14 cellular contexts compared by ENCODE assay signal in the genomic region with DNA sequence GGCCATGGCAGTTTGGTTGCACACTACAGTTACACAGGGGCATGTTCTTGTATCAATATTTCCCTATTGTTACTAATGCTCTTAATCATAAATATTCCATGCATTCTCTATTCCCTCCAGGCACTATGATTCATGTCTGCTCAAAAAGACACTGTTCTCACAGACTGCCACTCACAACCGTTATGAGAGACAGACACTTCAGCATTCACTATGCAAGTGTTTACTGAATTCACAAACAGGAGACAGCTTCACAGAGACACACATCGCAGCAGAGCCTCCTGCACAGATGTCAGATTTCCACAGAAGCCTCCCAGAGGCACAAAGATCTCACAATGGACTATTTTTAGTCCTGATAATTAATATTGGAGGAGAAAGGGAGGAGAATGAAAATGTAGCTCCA.
"Had no signal": no experiment of that assay in that cellular context is flagged by ENCODE, and none has a peak within 500 bp of the region (broad histone marks: within the 10 kb centered on the region; RNA-seq: fewer than 3 reads in every experiment).

No MANE protein-coding gene starts in this region.

- H3K9me3 ChIP-seq: testis, upper lobe of right lung had no signal

- ATAC-seq: left ventricle myocardium superior; natural killer cell; sciatic nerve; stimulated activated naive CD8-positive, alpha-beta T cell treated with anti-CD3 and anti-CD28 coated beads, Interleukin-15, amount 100 ng/mL, for 72 hours; upper lobe of right lung had no signal

- H3K27ac ChIP-seq: cardiac muscle cell, testis, upper lobe of right lung had no signal

- H3K4me3 ChIP-seq: cardiac muscle cell, testis, upper lobe of right lung had no signal

- H3K4me1 ChIP-seq: testis had no signal

- H3K36me3 ChIP-seq: cardiac muscle cell, upper lobe of right lung had no signal

- DNase-seq: activated B cell treated with CpG ODN at 0.5 μM for 24 hours; activated CD4-positive, alpha-beta T cell treated with anti-CD3 and anti-CD28 coated beads, Interleukin-2, amount 10 ng/mL, durations not matched to agents 24 days and 14 days; activated naive CD4-positive, alpha-beta T cell; aorta; kidney glomerular epithelial cell; left ventricle myocardium superior; mesendoderm; natural killer cell; stimulated activated naive CD8-positive, alpha-beta T cell treated with anti-CD3 and anti-CD28 coated beads, Interleukin-15, amount 100 ng/mL, for 72 hours; SW 1271; testis; upper lobe of right lung had no signal

- H3K27me3 ChIP-seq: cardiac muscle cell, testis, upper lobe of right lung had no signal
